18 cellular contexts compared by ENCODE assay signal in the genomic region with DNA sequence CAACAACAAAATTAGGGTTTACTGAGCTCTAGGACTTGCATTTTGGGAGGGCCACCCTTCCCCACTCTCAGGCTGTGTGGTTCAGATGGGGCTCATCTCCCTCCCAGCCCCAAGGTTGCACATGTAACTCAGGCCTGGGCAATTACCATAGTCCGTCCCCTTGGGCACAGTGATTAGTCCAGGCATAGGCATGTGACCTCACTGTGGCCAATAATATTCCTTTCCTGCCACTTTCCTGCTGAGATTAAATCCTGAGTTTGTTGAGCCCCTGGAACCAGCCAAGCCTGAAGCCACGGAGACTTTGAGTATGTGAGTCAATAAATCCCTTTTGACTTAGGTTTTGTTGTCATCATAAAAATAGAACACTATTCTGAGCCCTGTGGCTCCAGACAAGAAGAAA. TPM values are rescaled to one million over a fixed set of nuclear protein-coding genes. Genes with fewer than 3 reads are reported as not detected.
DNase-seq lines count a peak whose midpoint lies in the region; ATAC-seq and TF ChIP-seq lines count a peak whose summit lies in the region.
"Had no signal": no experiment of that assay in that cellular context is flagged by ENCODE, and none has a peak within 500 bp of the region (broad histone marks: within the 10 kb centered on the region; RNA-seq: fewer than 3 reads in every experiment).

No MANE protein-coding gene starts in this region.

- no peak for TF ChIP-seq CTCF in WTC11 (IDR thresholded peaks at IDR 0.05)

- H3K9me3 Mint-ChIP-seq in WTC11: peaks cover 35% of the 10 kb centered on the region
- H3K9me3 Mint-ChIP-seq: T-helper 1 cell treated with Interleukin-12 subunit alpha and Interleukin-12 subunit beta and Interleukin-4 antibody, amounts not matched to agents 30 μg/mL and 1 μg/mL, for 36 hours had no signal

- peaks cover 17% of the 10 kb centered on the region for H3K27me3 Mint-ChIP-seq in WTC11 (ENCODE audit: low read depth)

- H3K4me1 ChIP-seq in BLaER1: peaks cover 25% of the 10 kb centered on the region

- H3K9me3 ChIP-seq in BLaER1: peaks cover 25% of the 10 kb centered on the region

- H3K9ac ChIP-seq in BLaER1: no peak overlapping the region

- no peak overlapping the region for H3K4me3 ChIP-seq in BLaER1

- no peak overlapping the region for H3K27ac ChIP-seq in BLaER1
- H3K27ac ChIP-seq: HL-60 had no signal

- DNase-seq in WTC11 (ENCODE audit: low spot score): no peak
- DNase-seq in activated effector memory CD4-positive, alpha-beta T cell treated with Interleukin-2 at 50 U/mL for 16 hours: no peak
- DNase-seq: CD4-positive, CD25-positive, alpha-beta regulatory T cell; Karpas-422; NCI-H1417 treated with DMSO at 0.1 percent for 48 hours; NCI-H187; NCI-H510A treated with DMSO at 0.1 percent for 48 hours; NCI-H748 treated with DMSO at 0.1 percent for 48 hours had no signal

- H3K36me3 Mint-ChIP-seq in WTC11: no peaks in the 10 kb centered on the region
- H3K36me3 Mint-ChIP-seq: CD4-positive, CD25-positive, alpha-beta regulatory T cell had no signal

- no peak for TF ChIP-seq RAD21 in Ishikawa (IDR thresholded peaks at IDR 0.05; ENCODE audit: low read depth)

- peak; percentile 38 for ATAC-seq in GM18868 (IDR thresholded peaks at IDR 0.05; ENCODE audit: unreplicated experiment)
- peak; percentile 27 for ATAC-seq in WTC11
- no peak for ATAC-seq in GM21619 (IDR thresholded peaks at IDR 0.05; ENCODE audit: unreplicated experiment)
- ATAC-seq in HG03097 (IDR thresholded peaks at IDR 0.05; ENCODE audit: low FRiP score, unreplicated experiment): no peak
- no peak for ATAC-seq in GM18505 (IDR thresholded peaks at IDR 0.05; ENCODE audit: unreplicated experiment)
- ATAC-seq: Right ventricle myocardium inferior had no signal

- peaks cover under 1% of the 10 kb centered on the region for H3K27me3 ChIP-seq in BLaER1

- H3K4me3 Mint-ChIP-seq in WTC11: no peak overlapping the region
- H3K4me3 Mint-ChIP-seq: B cell; CD4-positive, CD25-positive, alpha-beta regulatory T cell; T-helper 1 cell treated with Interleukin-12 subunit alpha and Interleukin-12 subunit beta and Interleukin-4 antibody, amounts not matched to agents 30 μg/mL and 1 μg/mL, for 36 hours had no signal

- H3K36me3 ChIP-seq in BLaER1: no peaks in the 10 kb centered on the region

- no peak for TF ChIP-seq EP300 in Ishikawa (IDR thresholded peaks at IDR 0.05; ENCODE audit: borderline replicate concordance)

- CTCF ChIA-PET in WTC11 (lab: Charles Lee): interaction anchor here (1.4 kb wide), 1 partner anchor 16 kb away, joined by 3 read pairs; no protein-coding TSS in a partner anchor

- POLR2A ChIA-PET in WTC11 (lab: Charles Lee): no interaction called here

- H3K27ac Mint-ChIP-seq in WTC11: no peak overlapping the region
- H3K27ac Mint-ChIP-seq: B cell; T-helper 1 cell treated with Interleukin-12 subunit alpha and Interleukin-12 subunit beta and Interleukin-4 antibody, amounts not matched to agents 30 μg/mL and 1 μg/mL, for 36 hours had no signal

- H3K4me1 Mint-ChIP-seq in WTC11: peaks cover 8% of the 10 kb centered on the region

- no peak for TF ChIP-seq POLR2A in GM18505 (IDR thresholded peaks at IDR 0.05; ENCODE audit: borderline replicate concordance, extremely low read depth, insufficient read depth, insufficient read length)

- H4K20me1 ChIP-seq in BLaER1: no peaks in the 10 kb centered on the region

- peak overlapping the region; percentile 36; the same call in 1 of the 2 replicates for H3K4me2 ChIP-seq in BLaER1

TF ChIP-seq in Ishikawa, 13 proteins besides CTCF, POLR2A, EP300 and RAD21:
- TF ChIP-seq CREB1 (IDR thresholded peaks at IDR 0.05; ENCODE audit: low read depth) (no peak), EGR1 (IDR thresholded peaks at IDR 0.05) (no peak), CEBPB (IDR thresholded peaks at IDR 0.05) (no peak)
- TF ChIP-seq, protein P1, sequence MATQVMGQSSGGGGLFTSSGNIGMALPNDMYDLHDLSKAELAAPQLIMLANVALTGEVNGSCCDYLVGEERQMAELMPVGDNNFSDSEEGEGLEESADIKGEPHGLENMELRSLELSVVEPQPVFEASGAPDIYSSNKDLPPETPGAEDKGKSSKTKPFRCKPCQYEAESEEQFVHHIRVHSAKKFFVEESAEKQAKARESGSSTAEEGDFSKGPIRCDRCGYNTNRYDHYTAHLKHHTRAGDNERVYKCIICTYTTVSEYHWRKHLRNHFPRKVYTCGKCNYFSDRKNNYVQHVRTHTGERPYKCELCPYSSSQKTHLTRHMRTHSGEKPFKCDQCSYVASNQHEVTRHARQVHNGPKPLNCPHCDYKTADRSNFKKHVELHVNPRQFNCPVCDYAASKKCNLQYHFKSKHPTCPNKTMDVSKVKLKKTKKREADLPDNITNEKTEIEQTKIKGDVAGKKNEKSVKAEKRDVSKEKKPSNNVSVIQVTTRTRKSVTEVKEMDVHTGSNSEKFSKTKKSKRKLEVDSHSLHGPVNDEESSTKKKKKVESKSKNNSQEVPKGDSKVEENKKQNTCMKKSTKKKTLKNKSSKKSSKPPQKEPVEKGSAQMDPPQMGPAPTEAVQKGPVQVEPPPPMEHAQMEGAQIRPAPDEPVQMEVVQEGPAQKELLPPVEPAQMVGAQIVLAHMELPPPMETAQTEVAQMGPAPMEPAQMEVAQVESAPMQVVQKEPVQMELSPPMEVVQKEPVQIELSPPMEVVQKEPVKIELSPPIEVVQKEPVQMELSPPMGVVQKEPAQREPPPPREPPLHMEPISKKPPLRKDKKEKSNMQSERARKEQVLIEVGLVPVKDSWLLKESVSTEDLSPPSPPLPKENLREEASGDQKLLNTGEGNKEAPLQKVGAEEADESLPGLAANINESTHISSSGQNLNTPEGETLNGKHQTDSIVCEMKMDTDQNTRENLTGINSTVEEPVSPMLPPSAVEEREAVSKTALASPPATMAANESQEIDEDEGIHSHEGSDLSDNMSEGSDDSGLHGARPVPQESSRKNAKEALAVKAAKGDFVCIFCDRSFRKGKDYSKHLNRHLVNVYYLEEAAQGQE (IDR thresholded peaks at IDR 0.05; ENCODE audit: low read depth): no peak
- TF ChIP-seq, protein P2, sequence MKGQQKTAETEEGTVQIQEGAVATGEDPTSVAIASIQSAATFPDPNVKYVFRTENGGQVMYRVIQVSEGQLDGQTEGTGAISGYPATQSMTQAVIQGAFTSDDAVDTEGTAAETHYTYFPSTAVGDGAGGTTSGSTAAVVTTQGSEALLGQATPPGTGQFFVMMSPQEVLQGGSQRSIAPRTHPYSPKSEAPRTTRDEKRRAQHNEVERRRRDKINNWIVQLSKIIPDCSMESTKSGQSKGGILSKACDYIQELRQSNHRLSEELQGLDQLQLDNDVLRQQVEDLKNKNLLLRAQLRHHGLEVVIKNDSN (IDR thresholded peaks at IDR 0.05): peak; percentile 81
- TF ChIP-seq, protein P3, sequence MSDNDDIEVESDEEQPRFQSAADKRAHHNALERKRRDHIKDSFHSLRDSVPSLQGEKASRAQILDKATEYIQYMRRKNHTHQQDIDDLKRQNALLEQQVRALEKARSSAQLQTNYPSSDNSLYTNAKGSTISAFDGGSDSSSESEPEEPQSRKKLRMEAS (IDR thresholded peaks at IDR 0.05): no peak
TF ChIP-seq in Ishikawa: peak in this region for 1.

TF ChIP-seq in WTC11, 78 proteins besides CTCF, POLR2A, EP300 and RAD21:
- TF ChIP-seq, protein P4, sequence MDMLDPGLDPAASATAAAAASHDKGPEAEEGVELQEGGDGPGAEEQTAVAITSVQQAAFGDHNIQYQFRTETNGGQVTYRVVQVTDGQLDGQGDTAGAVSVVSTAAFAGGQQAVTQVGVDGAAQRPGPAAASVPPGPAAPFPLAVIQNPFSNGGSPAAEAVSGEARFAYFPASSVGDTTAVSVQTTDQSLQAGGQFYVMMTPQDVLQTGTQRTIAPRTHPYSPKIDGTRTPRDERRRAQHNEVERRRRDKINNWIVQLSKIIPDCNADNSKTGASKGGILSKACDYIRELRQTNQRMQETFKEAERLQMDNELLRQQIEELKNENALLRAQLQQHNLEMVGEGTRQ (CRISPR knock-in tag; IDR thresholded peaks at IDR 0.05): peak; percentile 46; the same call in 1 of the 2 replicates
- TF ChIP-seq, protein P5, sequence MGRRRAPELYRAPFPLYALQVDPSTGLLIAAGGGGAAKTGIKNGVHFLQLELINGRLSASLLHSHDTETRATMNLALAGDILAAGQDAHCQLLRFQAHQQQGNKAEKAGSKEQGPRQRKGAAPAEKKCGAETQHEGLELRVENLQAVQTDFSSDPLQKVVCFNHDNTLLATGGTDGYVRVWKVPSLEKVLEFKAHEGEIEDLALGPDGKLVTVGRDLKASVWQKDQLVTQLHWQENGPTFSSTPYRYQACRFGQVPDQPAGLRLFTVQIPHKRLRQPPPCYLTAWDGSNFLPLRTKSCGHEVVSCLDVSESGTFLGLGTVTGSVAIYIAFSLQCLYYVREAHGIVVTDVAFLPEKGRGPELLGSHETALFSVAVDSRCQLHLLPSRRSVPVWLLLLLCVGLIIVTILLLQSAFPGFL (CRISPR knock-in tag; IDR thresholded peaks at IDR 0.05; ENCODE audit: borderline replicate concordance): no peak

RNA-seq across cellular contexts. Expression of a gene that starts 8.0 kb away (rescaled TPM):
- total RNA-seq in WTC11 (2021): 79.0 to 83.4 TPM (median 83.3 TPM) in 3 replicates
- total RNA-seq: CD4-positive, CD25-positive, alpha-beta regulatory T cell had no signal

Comparison
In these comparisons a context has a peak if more than half of its experiments do, and no peak if none do; other contexts are left out.
1. ATAC-seq: peak in GM18868 (single experiment) and WTC11 (single experiment); none in GM21619 (single experiment), HG03097 (single experiment) and GM18505 (single experiment).